Comparison of ENCODE assay signal across 15 cellular contexts in the genomic region with DNA sequence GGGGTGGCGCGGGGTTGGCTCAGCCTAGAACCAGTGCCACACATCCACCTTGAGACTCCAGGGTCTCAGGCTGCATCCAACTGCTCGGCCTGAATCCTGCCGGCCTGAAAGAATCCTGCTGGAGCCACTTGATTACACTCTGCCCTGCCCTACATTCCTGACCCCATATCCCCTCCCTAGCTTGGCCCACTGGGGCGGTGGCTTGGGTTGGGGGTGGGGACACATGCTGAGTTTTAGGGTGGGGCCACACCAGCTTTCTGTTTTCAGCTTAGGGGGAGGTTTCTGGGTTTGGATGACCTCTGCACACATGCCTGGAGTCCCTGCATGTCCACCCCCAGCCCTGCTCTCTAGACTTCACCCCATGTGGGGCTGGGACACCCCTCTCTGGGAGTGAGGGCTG. TPM values are rescaled to one million over a fixed set of nuclear protein-coding genes. Genes with fewer than 3 reads are reported as not detected.
DNase-seq lines count a peak whose midpoint lies in the region; ATAC-seq and TF ChIP-seq lines count a peak whose summit lies in the region.
"Had no signal": no experiment of that assay in that cellular context is flagged by ENCODE, and none has a peak within 500 bp of the region (broad histone marks: within the 10 kb centered on the region; RNA-seq: fewer than 3 reads in every experiment).

No MANE protein-coding gene starts in this region.

- H3K27ac ChIP-seq in MM.1S (ENCODE audit: low read length): peak overlapping the region; percentile 85
- no peak overlapping the region for H3K27ac ChIP-seq in osteoblast (ENCODE audit: low read depth, low read length)
- H3K27ac ChIP-seq: foreskin keratinocyte, parathyroid adenoma had no signal

- peak overlapping the region; percentile 22 for H3K9ac ChIP-seq in MM.1S (ENCODE audit: low read length)
- H3K9ac ChIP-seq: parathyroid adenoma had no signal

- H4K20me1 ChIP-seq in MM.1S (ENCODE audit: insufficient read depth, low read length): no peaks in the 10 kb centered on the region
- H4K20me1 ChIP-seq in osteoblast (ENCODE audit: insufficient read depth, low read length): peaks cover 6% of the 10 kb centered on the region

- H3F3A ChIP-seq in MM.1S (ENCODE audit: insufficient read depth, low read length): peaks cover 29% of the 10 kb centered on the region

- H3K4me2 ChIP-seq in MM.1S (ENCODE audit: low read depth, low read length) (peak overlapping the region; percentile 44), osteoblast (ENCODE audit: insufficient read depth, low read length) (no peak overlapping the region)

- H3K9me2 ChIP-seq in MM.1S (replicated peaks; ENCODE audit: insufficient read depth, low read length): no peaks in the 10 kb centered on the region

- POLR2A ChIA-PET in GM10248 (lab: Yijun Ruan, JAX): no interaction called here

- DNase-seq in AG20443 (ENCODE audit: low spot score) (peak; percentile 31), MM.1S (no peak), left ventricle myocardium superior (no peak), osteoblast (ENCODE audit: insufficient read length, low spot score, missing footprints) (peak; percentile 44), GM10248 (ENCODE audit: extremely low spot score) (no peak), anterior cingulate cortex (lab: John Stamatoyannopoulos, UW) (no peak), NCI-H146 treated with DMSO at 0.1 percent for 48 hours (lab: John Stamatoyannopoulos, UW; ENCODE audit: unreplicated experiment) (no peak), NCI-H1694 (lab: John Stamatoyannopoulos, UW) (no peak)
- DNase-seq: activated CD4-positive, alpha-beta T cell treated with anti-CD3 and anti-CD28 coated beads for 4 hours; activated T-cell treated with anti-CD3 and anti-CD28 coated beads for 4 hours; caudate nucleus; DMS 273 treated with DMSO at 0.1 percent for 48 hours; foreskin keratinocyte; MV-4-11 had no signal

- intact Hi-C loops in left ventricle myocardium superior (cut with micrococcal nuclease): no loop called here

- ATAC-seq in left ventricle myocardium superior: peak; percentile 37
- ATAC-seq: foreskin keratinocyte had no signal

- H3K4me1 ChIP-seq in MM.1S (ENCODE audit: low read length) (peaks cover 40% of the 10 kb centered on the region), osteoblast (ENCODE audit: insufficient read depth, low read length) (peaks cover 4% of the 10 kb centered on the region)

- H3K79me2 ChIP-seq in MM.1S (ENCODE audit: low read length) (peaks cover 84% of the 10 kb centered on the region), osteoblast (ENCODE audit: insufficient read depth, low read length) (peaks cover 77% of the 10 kb centered on the region)
- H3K79me2 ChIP-seq: parathyroid adenoma had no signal

- H3K27me3 ChIP-seq in MM.1S (replicated peaks; ENCODE audit: insufficient read depth, low read length) (no peaks in the 10 kb centered on the region), osteoblast (ENCODE audit: insufficient read depth, low read length) (no peaks in the 10 kb centered on the region)
- H3K27me3 ChIP-seq: foreskin keratinocyte had no signal

- CTCF ChIA-PET in GM10248 (lab: Yijun Ruan, JAX): interaction anchor here (6.8 kb wide), 1 partner anchor 20 kb away, joined by 26 read pairs; no protein-coding TSS in a partner anchor

- peak overlapping the region; percentile 17 for H3K4me3 ChIP-seq in MM.1S (ENCODE audit: low read length)
- no peak overlapping the region for H3K4me3 ChIP-seq in osteoblast (ENCODE audit: insufficient read depth, low read length)

- H3K36me3 ChIP-seq in MM.1S (replicated peaks; ENCODE audit: insufficient read depth, low read length) (no peaks in the 10 kb centered on the region), osteoblast (ENCODE audit: insufficient read depth, low read length) (no peaks in the 10 kb centered on the region)

- TF ChIP-seq CTCF in MM.1S (IDR thresholded peaks at IDR 0.05; ENCODE audit: low read length) (no peak), osteoblast (IDR thresholded peaks at IDR 0.05; ENCODE audit: extremely low read depth, low read depth, low read length) (no peak), GM10248 (IDR thresholded peaks at IDR 0.05; ENCODE audit: control extremely low read depth, extremely low read depth, low read depth, missing control alignments) (no peak)

- H3K9me3 ChIP-seq in MM.1S (replicated peaks; ENCODE audit: insufficient read depth, low read length): no peaks in the 10 kb centered on the region
- H3K9me3 ChIP-seq in osteoblast (ENCODE audit: low read depth, low read length): no peaks in the 10 kb centered on the region

- no peak overlapping the region for H2AFZ ChIP-seq in MM.1S (ENCODE audit: low read length)
- H2AFZ ChIP-seq in osteoblast (ENCODE audit: low read length): no peak overlapping the region
- H2AFZ ChIP-seq: parathyroid adenoma had no signal

RNA-seq across cellular contexts. Expression of gene ITPR3, which starts 6.8 kb away (rescaled TPM):
- total RNA-seq in left ventricle myocardium superior (6.1 TPM), osteoblast (46.7 and 52.2 TPM in 2 replicates)

RNA-seq across cellular contexts. Expression of gene BAK1, which starts 47.8 kb away (rescaled TPM):
- total RNA-seq in left ventricle myocardium superior (23.1 TPM), osteoblast (13.3 and 13.8 TPM in 2 replicates)

Comparison
In these comparisons a context has a peak if more than half of its experiments do, and no peak if none do; other contexts are left out.
1. DNase-seq: peak in AG20443 (single experiment) and osteoblast (single experiment); none in MM.1S (single experiment), left ventricle myocardium superior (single experiment), GM10248 (single experiment), anterior cingulate cortex (0 of 58), NCI-H146 treated with DMSO at 0.1 percent for 48 hours (single experiment) and NCI-H1694 (single experiment).